In genomic region chr1:201939271-201939973, GRCh38 we compare ENCODE assay signal across 18 cellular contexts. TPM values are rescaled to one million over a fixed set of nuclear protein-coding genes. Genes with fewer than 3 reads are reported as not detected.
DNase-seq lines count a peak whose midpoint lies in the region; ATAC-seq and TF ChIP-seq lines count a peak whose summit lies in the region.
"Had no signal": no experiment of that assay in that cellular context is flagged by ENCODE, and none has a peak within 500 bp of the region (broad histone marks: within the 10 kb centered on the region; RNA-seq: fewer than 3 reads in every experiment).

No MANE protein-coding gene starts in this region.

- peak overlapping the region in 1 of 2 donors; percentile 40 for H3K9ac ChIP-seq in colonic mucosa (ENCODE audit: low read depth in 2 of 2, low read length in 2 of 2)
- no peak overlapping the region for H3K9ac ChIP-seq in neural progenitor cell
- no peak overlapping the region for H3K9ac ChIP-seq in mammary epithelial cell (ENCODE audit: insufficient read depth, low read length)

- H4K20me1 ChIP-seq in neural progenitor cell (ENCODE audit: low read depth) (peaks cover 4% of the 10 kb centered on the region), mammary epithelial cell (ENCODE audit: insufficient read depth, low read length) (no peaks in the 10 kb centered on the region)

- H3K27ac ChIP-seq in colonic mucosa (peak overlapping the region; percentile 43), neural progenitor cell (peak overlapping the region; percentile 39), thyroid gland (peak overlapping the region in 2 of 3 donors; percentile 41 to 75), mammary epithelial cell (ENCODE audit: insufficient read depth, low read depth, low read length) (no peak overlapping the region)
- H3K27ac ChIP-seq: HL-60 had no signal

- H3K9me3 ChIP-seq in colonic mucosa = no peaks in the 10 kb centered on the region
- H3K9me3 ChIP-seq in neural progenitor cell (ENCODE audit: low read depth) = no peaks in the 10 kb centered on the region
- no peaks in the 10 kb centered on the region for H3K9me3 ChIP-seq in thyroid gland
- no peaks in the 10 kb centered on the region for H3K9me3 ChIP-seq in mammary epithelial cell (replicated peaks; ENCODE audit: insufficient read depth, low read length)

- TF ChIP-seq POLR2A in thyroid gland (IDR thresholded peaks at IDR 0.05) = no peak

- in situ Hi-C loops in mammary epithelial cell (cut with MboI; ENCODE audit: low sequenced_read_pairs in 2 of 2) = no loop called here

- 70 to 72% methylated on average over 8 of the region's 8 CpGs for WGBS in thyroid gland, 2 donors
- WGBS in mammary epithelial cell (ENCODE audit: low coverage, missing lambda C conversion rate) = 67% methylated on average over 8 of the region's 8 CpGs

- no peaks in the 10 kb centered on the region for H3K36me3 Mint-ChIP-seq in neural progenitor cell
- H3K36me3 Mint-ChIP-seq: natural killer cell had no signal

- peak; percentile 31 to 68 for DNase-seq in NCI-H524 (lab: John Stamatoyannopoulos, UW)
- no peak for DNase-seq in colonic mucosa
- DNase-seq in neural progenitor cell (ENCODE audit: low spot score) = no peak
- DNase-seq in thyroid gland = no peak
- DNase-seq in mammary epithelial cell = no peak
- no peak for DNase-seq in T-helper 9 cell
- DNase-seq: activated CD4-positive, CD25-positive, alpha-beta regulatory T cell; activated effector memory CD4-positive, alpha-beta T cell treated with anti-CD3 and anti-CD28 coated beads, Interleukin-2, amount 50 U/mL, for 16 hours; GDM1; KG1; left colon; natural killer cell; NCI-H1105 treated with DMSO at 0.1 percent for 48 hours; NK-92 treated with Interleukin-12 subunit alpha and Interleukin-12 subunit beta, amount 100 ng/mL, for 24 hours had no signal

- intact Hi-C loops in colonic mucosa (cut with DNase I) (no loop called here), thyroid gland (cut with DNase I) (no loop called here), mammary epithelial cell (cut with micrococcal nuclease) (no loop called here)

- H3K36me3 ChIP-seq in colonic mucosa (no peaks in the 10 kb centered on the region), neural progenitor cell (no peaks in the 10 kb centered on the region), thyroid gland (no peaks in the 10 kb centered on the region), mammary epithelial cell (ENCODE audit: insufficient read depth, low read length) (no peaks in the 10 kb centered on the region)

- H3K9me3 Mint-ChIP-seq in neural progenitor cell = no peaks in the 10 kb centered on the region
- H3K9me3 Mint-ChIP-seq: natural killer cell; T-helper 1 cell treated with Interleukin-12 subunit alpha and Interleukin-12 subunit beta and Interleukin-4 antibody, amounts not matched to agents 30 μg/mL and 1 μg/mL, for 36 hours had no signal

- H2AFZ ChIP-seq in neural progenitor cell (replicated peaks) (no peak overlapping the region), mammary epithelial cell (ENCODE audit: low read depth, low read length) (no peak overlapping the region)

- H3K27me3 ChIP-seq in colonic mucosa (no peaks in the 10 kb centered on the region), neural progenitor cell (no peaks in the 10 kb centered on the region), thyroid gland (no peaks in the 10 kb centered on the region), mammary epithelial cell (ENCODE audit: insufficient read depth, low read length) (no peaks in the 10 kb centered on the region)

- peaks cover 46% of the 10 kb centered on the region for H3K4me1 Mint-ChIP-seq in neural progenitor cell
- H3K4me1 Mint-ChIP-seq: natural killer cell had no signal

- ATAC-seq in GM21786 (IDR thresholded peaks at IDR 0.05; ENCODE audit: unreplicated experiment) (no peak), SK-N-SH treated with all-trans-retinoic acid at 6 μM for 48 hours (no peak)
- ATAC-seq: left colon, natural killer cell had no signal

- no TSS peak for BruUV-seq in mammary epithelial cell (replicated peaks; lab: Mats Ljungman, UMichigan)

- TF ChIP-seq CTCF in colonic mucosa (IDR thresholded peaks at IDR 0.05) (no peak), neural progenitor cell (IDR thresholded peaks at IDR 0.05) (no peak), thyroid gland (IDR thresholded peaks at IDR 0.05) (no peak), mammary epithelial cell (conservative IDR thresholded peaks at IDR 0.05 in 1 of 2, IDR thresholded peaks at IDR 0.05 in 1 of 2; ENCODE audit: extremely low read depth in 1 of 2, insufficient read depth in 1 of 2, low read depth in 1 of 2, low read length in 2 of 2) (no peak)

- H3K4me1 ChIP-seq in colonic mucosa = no peaks in the 10 kb centered on the region
- H3K4me1 ChIP-seq in neural progenitor cell = peaks cover 30% of the 10 kb centered on the region
- peaks cover 20 to 27% of the 10 kb centered on the region in 2 donors for H3K4me1 ChIP-seq in thyroid gland
- peaks cover 3% of the 10 kb centered on the region for H3K4me1 ChIP-seq in mammary epithelial cell (ENCODE audit: insufficient read depth, low read length)

- no peak overlapping the region for H3K4me2 ChIP-seq in neural progenitor cell
- no peak overlapping the region for H3K4me2 ChIP-seq in mammary epithelial cell (ENCODE audit: insufficient read depth, low read depth, low read length)

- peak overlapping the region; percentile 81 for H3K27ac Mint-ChIP-seq in neural progenitor cell
- H3K27ac Mint-ChIP-seq: natural killer cell; T-helper 1 cell treated with Interleukin-12 subunit alpha and Interleukin-12 subunit beta and Interleukin-4 antibody, amounts not matched to agents 30 μg/mL and 1 μg/mL, for 36 hours had no signal

- H3K27me3 Mint-ChIP-seq in neural progenitor cell (ENCODE audit: insufficient read depth, low read depth) = peaks cover 2% of the 10 kb centered on the region

- CTCF ChIA-PET in mammary epithelial cell (lab: Charles Lee; ENCODE audit: low non-redundant PET) = no interaction called here

- H3K4me3 Mint-ChIP-seq in neural progenitor cell = peak overlapping the region; percentile 41
- H3K4me3 Mint-ChIP-seq: natural killer cell; T-helper 1 cell treated with Interleukin-12 subunit alpha and Interleukin-12 subunit beta and Interleukin-4 antibody, amounts not matched to agents 30 μg/mL and 1 μg/mL, for 36 hours had no signal

- H3K4me3 ChIP-seq in colonic mucosa (no peak overlapping the region), neural progenitor cell (no peak overlapping the region), thyroid gland (replicated peaks in 1 of 3) (no peak overlapping the region), mammary epithelial cell (replicated peaks in 1 of 3; ENCODE audit: insufficient read depth in 1 of 3, low read depth in 2 of 3, low read length in 3 of 3) (no peak overlapping the region)

- H3K79me2 ChIP-seq in neural progenitor cell (ENCODE audit: low read depth) = no peaks in the 10 kb centered on the region
- no peaks in the 10 kb centered on the region for H3K79me2 ChIP-seq in mammary epithelial cell (ENCODE audit: insufficient read depth, low read length)

- dilution Hi-C loops in mammary epithelial cell (cut with HindIII; ENCODE audit: low sequenced_read_pairs) = no loop called here

- peaks cover 36% of the 10 kb centered on the region for H3F3A ChIP-seq in neural progenitor cell (ENCODE audit: low read depth)

TF ChIP-seq in SK-N-SH treated with all-trans-retinoic acid at 6 μM for 48 hours, 23 proteins besides CTCF, POLR2A, EP300 and RAD21 (continues in another document):
- TF ChIP-seq BACH2 (CRISPR knock-in tag; IDR thresholded peaks at IDR 0.05; ENCODE audit: borderline replicate concordance) = no peak
- no peak for TF ChIP-seq RARB (CRISPR knock-in tag; IDR thresholded peaks at IDR 0.05)
- TF ChIP-seq ZC3H10 (CRISPR knock-in tag; IDR thresholded peaks at IDR 0.05) = no peak
- no peak for TF ChIP-seq TSHZ2 (CRISPR knock-in tag; IDR thresholded peaks at IDR 0.05)
- TF ChIP-seq ESRRG (CRISPR knock-in tag; IDR thresholded peaks at IDR 0.05) = no peak

RNA-seq across cellular contexts. Expression of gene LMOD1, which starts 6.9 kb away (rescaled TPM):
- total RNA-seq in colonic mucosa (10 to 100 TPM in 1 of 2 donors, 1 to 10 TPM in 1; 7.6 to 64.5 TPM), neural progenitor cell (ENCODE audit: low replicate concordance) (0.37 and 1.2 TPM in 2 replicates), thyroid gland (10 to 100 TPM; 30.6 to 50.0 (median 35.9) TPM), mammary epithelial cell (10 to 100 TPM in 1 of 2 donors, not detected in 1; 29.5 TPM)
- polyA plus RNA-seq in mammary epithelial cell = not detected
- polyA minus RNA-seq in mammary epithelial cell = not detected
- total RNA-seq: natural killer cell had no signal

RNA-seq across cellular contexts. Expression of gene TIMM17A, which starts 15.9 kb away (rescaled TPM):
- total RNA-seq in colonic mucosa (10 to 100 TPM; 63.4 to 84.7 TPM), neural progenitor cell (ENCODE audit: low replicate concordance) (34.5 and 50.5 TPM in 2 replicates), thyroid gland (10 to 100 TPM; 34.7 to 46.8 (median 40.1) TPM), mammary epithelial cell (10 to 100 TPM; 44.5 to 69.9 TPM)
- 64.3 TPM for polyA plus RNA-seq in mammary epithelial cell
- polyA minus RNA-seq in mammary epithelial cell = 46.9 TPM

RNA-seq across cellular contexts. Expression of gene RNPEP, which starts 43.0 kb away (rescaled TPM):
- 100 to 1,000 TPM; 142 to 147 TPM for total RNA-seq in colonic mucosa
- 48.7 and 70.3 TPM in 2 replicates for total RNA-seq in neural progenitor cell (ENCODE audit: low replicate concordance)
- 10 to 100 TPM; 61.4 to 98.1 (median 85.7) TPM for total RNA-seq in thyroid gland
- 10 to 100 TPM; 68.8 to 94.0 TPM for total RNA-seq in mammary epithelial cell
- 71.5 TPM for polyA plus RNA-seq in mammary epithelial cell
- 153 TPM for polyA minus RNA-seq in mammary epithelial cell

RNA-seq across cellular contexts. Expression of gene SHISA4, which starts 50.7 kb away (rescaled TPM):
- 1 to 10 TPM; 2.0 to 3.9 TPM for total RNA-seq in colonic mucosa
- 3.0 and 9.9 TPM in 2 replicates for total RNA-seq in neural progenitor cell (ENCODE audit: low replicate concordance)
- 10 to 100 TPM; 28.8 to 60.3 (median 50.3) TPM for total RNA-seq in thyroid gland
- total RNA-seq in mammary epithelial cell = 10 to 100 TPM; 11.7 to 18.3 TPM
- 14.3 TPM for polyA plus RNA-seq in mammary epithelial cell
- polyA minus RNA-seq in mammary epithelial cell = 5.9 TPM

Comparison
In these comparisons a context has a peak if more than half of its experiments do, and no peak if none do; other contexts are left out.
1. DNase-seq: peak in NCI-H524 (2 of 2); none in colonic mucosa (single experiment), neural progenitor cell (single experiment), thyroid gland (0 of 2), mammary epithelial cell (single experiment) and T-helper 9 cell (single experiment).